In genomic region chr15:94602771-94603474, GRCh38 we compare ENCODE assay signal across 22 cellular contexts.
A peak's percentile ranks its signal among the peaks of the same experiment; 100 is the strongest.
DNase-seq lines count a peak whose midpoint lies in the region; ATAC-seq, FAIRE-seq and TF ChIP-seq lines count a peak whose summit lies in the region.
"Had no signal": no experiment of that assay in that cellular context is flagged by ENCODE, and none has a peak within 500 bp of the region (broad histone marks: within the 10 kb centered on the region; RNA-seq: fewer than 3 reads in every experiment).

No MANE protein-coding gene starts in this region.

- ATAC-seq in T-helper 17 cell: no peak
- ATAC-seq: A549; CD8-positive, alpha-beta T cell; HepG2 had no signal

- DNase-seq in dermis microvascular lymphatic vessel endothelial cell (ENCODE audit: low read depth in 2 of 2) (peak; percentile 96 to 99), left kidney (ENCODE audit: low read depth, low spot score) (peak; percentile 25), retina (peak; percentile 61), HT-29 (ENCODE audit: low spot score) (no peak), T-helper 17 cell (no peak), GM10266 (ENCODE audit: extremely low spot score) (no peak)
- DNase-seq: BE2C; CD8-positive, alpha-beta T cell; COR-L47; DMS153; DMS79 treated with DMSO at 0.1 percent for 48 hours; EL; HCEC 1CT; HFFc6 had no signal

- no peak overlapping the region for H3K4me3 Mint-ChIP-seq in T-helper 17 cell
- H3K4me3 Mint-ChIP-seq: CD14-positive monocyte; CD8-positive, alpha-beta T cell; HFFc6 had no signal

- H3K4me1 Mint-ChIP-seq in T-helper 17 cell: peaks cover 3% of the 10 kb centered on the region

- H3K27ac Mint-ChIP-seq in T-helper 17 cell: no peak overlapping the region
- H3K27ac Mint-ChIP-seq: CD8-positive, alpha-beta T cell; HFFc6 had no signal

- no peaks in the 10 kb centered on the region for H3K36me3 Mint-ChIP-seq in T-helper 17 cell (ENCODE audit: low read depth)
- H3K36me3 Mint-ChIP-seq: CD14-positive monocyte; CD8-positive, alpha-beta T cell had no signal

- TF ChIP-seq CTCF in GM10266 (IDR thresholded peaks at IDR 0.05; ENCODE audit: control insufficient read depth, insufficient read depth, low read depth, missing control alignments): no peak

- peak; percentile 92 for FAIRE-seq in TTC549 (lab: Jason Lieb, UNC)
- FAIRE-seq: A549, D721Med, G401.6, GM12892, HepG2, HTR-8/SVneo had no signal

- H3K27me3 Mint-ChIP-seq in T-helper 17 cell: peaks cover 25% of the 10 kb centered on the region

- H3K9me3 ChIP-seq in T-helper 17 cell (ENCODE audit: control insufficient read depth, low read length, poor library complexity, severe bottlenecking): no peaks in the 10 kb centered on the region
- H3K9me3 ChIP-seq: BE2C had no signal

Comparison
In these comparisons a context has a peak if more than half of its experiments do, and no peak if none do; other contexts are left out.
1. DNase-seq: peak in dermis microvascular lymphatic vessel endothelial cell (2 of 2), left kidney (single experiment) and retina (single experiment); none in HT-29 (single experiment), T-helper 17 cell (0 of 3) and GM10266 (single experiment).